In the genomic region with DNA sequence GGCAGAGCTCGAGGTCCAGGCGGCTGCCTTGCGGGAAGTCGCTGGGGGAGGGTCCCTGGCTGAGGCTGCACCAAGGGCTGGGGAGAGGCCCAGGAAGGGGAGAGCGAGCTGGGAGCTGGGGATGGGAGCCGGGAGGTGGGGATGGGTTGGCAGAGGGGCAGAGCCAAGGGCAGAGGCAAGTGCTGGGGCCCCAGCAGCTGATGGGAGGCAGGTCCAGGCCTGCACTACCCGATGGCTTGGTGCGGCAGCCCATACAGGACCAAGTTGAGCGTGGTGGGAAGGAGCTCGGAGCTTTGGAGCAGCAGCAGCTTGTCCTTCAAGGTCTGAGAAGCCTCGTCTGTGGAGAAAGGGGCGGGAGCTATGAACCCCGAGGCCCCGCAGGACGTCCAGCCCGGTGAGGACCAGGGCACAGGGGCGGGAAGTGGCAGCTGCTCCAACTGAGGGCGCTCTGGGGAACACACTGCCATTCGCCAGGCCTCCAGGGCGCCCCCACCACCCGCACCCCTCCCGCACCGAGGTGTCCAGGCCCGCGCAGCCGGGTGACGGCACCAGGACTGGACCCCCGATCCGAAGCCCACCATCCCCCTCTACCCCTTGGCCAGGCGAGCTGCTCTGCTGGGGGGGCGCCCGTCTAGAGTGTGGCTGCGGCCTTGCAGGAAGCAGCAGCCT, we compare ENCODE assay signal across 22 cellular contexts. TPM values are rescaled to one million over a fixed set of nuclear protein-coding genes. Genes with fewer than 3 reads are reported as not detected.
"Had no signal": no experiment of that assay in that cellular context is flagged by ENCODE, and none has a peak within 500 bp of the region (broad histone marks: within the 10 kb centered on the region; RNA-seq: fewer than 3 reads in every experiment).

No MANE protein-coding gene starts in this region.

- H3K27ac Mint-ChIP-seq: activated B cell treated with CpG ODN at 0.5 μM for 24 hours; activated CD8-positive, alpha-beta T cell treated with anti-CD3 and anti-CD28 coated beads for 36 hours; activated naive CD8-positive, alpha-beta T cell treated with anti-CD3 and anti-CD28 coated beads for 36 hours; activated T-helper 17 cell treated with anti-CD3 and anti-CD28 coated beads, Interleukin-2, amount 50 U/mL, for 72 hours; progenitor cell of endocrine pancreas; stimulated activated naive B cell treated with anti-CD40 and anti-IgM and Interleukin-4, amounts not matched to agents 10 μg/mL and 1 μg/mL and 100 μg/mL, for 72 hours had no signal

- H3K36me3 ChIP-seq: colonic mucosa, gastrocnemius medialis, sigmoid colon, tibial artery had no signal

- H3K27me3 ChIP-seq: body of pancreas, colonic mucosa, gastrocnemius medialis had no signal

- H3K27me3 Mint-ChIP-seq: activated B cell treated with CpG ODN at 0.5 μM for 24 hours; activated CD8-positive, alpha-beta T cell treated with anti-CD3 and anti-CD28 coated beads for 36 hours; activated naive CD8-positive, alpha-beta T cell treated with anti-CD3 and anti-CD28 coated beads for 36 hours had no signal

- ATAC-seq: activated CD8-positive, alpha-beta T cell treated with anti-CD3 and anti-CD28 coated beads for 36 hours; activated T-helper 17 cell treated with anti-CD3 and anti-CD28 coated beads, Interleukin-2, amount 50 U/mL, for 72 hours; body of pancreas; gastrocnemius medialis; left colon; stimulated activated naive B cell treated with anti-CD40 and anti-IgM and Interleukin-4, amounts not matched to agents 10 μg/mL and 1 μg/mL and 100 μg/mL, for 72 hours had no signal

- DNase-seq: activated B cell treated with CpG ODN at 0.5 μM for 24 hours; activated CD4-positive, alpha-beta T cell treated with anti-CD3 and anti-CD28 coated beads for 4 hours; activated CD8-positive, alpha-beta T cell treated with anti-CD3 and anti-CD28 coated beads for 36 hours; activated naive CD4-positive, alpha-beta T cell; activated naive CD8-positive, alpha-beta T cell treated with anti-CD3 and anti-CD28 coated beads for 36 hours; activated T-cell treated with anti-CD3 and anti-CD28 coated beads, Interleukin-2, amount 50 U/mL, for 1 hour; amygdala; body of pancreas; central memory CD4-positive, alpha-beta T cell; colonic mucosa; gastrocnemius medialis; mammary epithelial cell; midbrain; sigmoid colon; stimulated activated CD4-positive, alpha-beta T cell treated with anti-CD3 and anti-CD28 coated beads, Interleukin-4, amount 100 ng/mL, for 4 hours; stimulated activated naive B cell treated with anti-CD40 and anti-IgM and Interleukin-4, amounts not matched to agents 10 μg/mL and 1 μg/mL and 100 μg/mL, for 72 hours; T-helper 9 cell had no signal

- H3K9me3 ChIP-seq: body of pancreas, colonic mucosa, gastrocnemius medialis, sigmoid colon had no signal

- H3K4me1 Mint-ChIP-seq: activated B cell treated with CpG ODN at 0.5 μM for 24 hours; activated naive CD8-positive, alpha-beta T cell treated with anti-CD3 and anti-CD28 coated beads for 36 hours; activated T-helper 17 cell treated with anti-CD3 and anti-CD28 coated beads, Interleukin-2, amount 50 U/mL, for 72 hours; stimulated activated naive B cell treated with anti-CD40 and anti-IgM and Interleukin-4, amounts not matched to agents 10 μg/mL and 1 μg/mL and 100 μg/mL, for 72 hours had no signal

- H3K9me3 Mint-ChIP-seq: activated B cell treated with CpG ODN at 0.5 μM for 24 hours; activated CD8-positive, alpha-beta T cell treated with anti-CD3 and anti-CD28 coated beads for 36 hours; activated naive CD8-positive, alpha-beta T cell treated with anti-CD3 and anti-CD28 coated beads for 36 hours; activated T-helper 17 cell treated with anti-CD3 and anti-CD28 coated beads, Interleukin-2, amount 50 U/mL, for 72 hours; stimulated activated naive B cell treated with anti-CD40 and anti-IgM and Interleukin-4, amounts not matched to agents 10 μg/mL and 1 μg/mL and 100 μg/mL, for 72 hours had no signal

- H3K27ac ChIP-seq: body of pancreas, colonic mucosa, gastrocnemius medialis, sigmoid colon, tibial artery had no signal

- H3K4me3 ChIP-seq: body of pancreas, colonic mucosa, gastrocnemius medialis, sigmoid colon, tibial artery had no signal

- H3K4me3 Mint-ChIP-seq: activated B cell treated with CpG ODN at 0.5 μM for 24 hours; activated CD8-positive, alpha-beta T cell treated with anti-CD3 and anti-CD28 coated beads for 36 hours; activated naive CD8-positive, alpha-beta T cell treated with anti-CD3 and anti-CD28 coated beads for 36 hours; activated T-helper 17 cell treated with anti-CD3 and anti-CD28 coated beads, Interleukin-2, amount 50 U/mL, for 72 hours; stimulated activated naive B cell treated with anti-CD40 and anti-IgM and Interleukin-4, amounts not matched to agents 10 μg/mL and 1 μg/mL and 100 μg/mL, for 72 hours had no signal

- H3K4me1 ChIP-seq: body of pancreas, colonic mucosa, gastrocnemius medialis, sigmoid colon, tibial artery had no signal

RNA-seq across cellular contexts. Expression of gene NKX6-2, which starts 22.8 kb away (rescaled TPM):
- polyA plus RNA-seq: mammary epithelial cell, neural cell had no signal
